Comparison of ENCODE assay signal across 18 cellular contexts in genomic region chr4:74545488-74545887, GRCh38.
DNase-seq lines count a peak whose midpoint lies in the region; ATAC-seq, FAIRE-seq and TF ChIP-seq lines count a peak whose summit lies in the region.
"Had no signal": no experiment of that assay in that cellular context is flagged by ENCODE, and none has a peak within 500 bp of the region (broad histone marks: within the 10 kb centered on the region; RNA-seq: fewer than 3 reads in every experiment).

No MANE protein-coding gene starts in this region.

- 0 out of 2 replicates have a peak overlapping the region, but pooled peaks have one; percentile 34 for H3K14ac ChIP-seq in IMR-90 (replicated peaks; ENCODE audit: low read depth, low read length)

- H2BK5ac ChIP-seq in IMR-90 (ENCODE audit: low read depth, low read length, poor library complexity, severe bottlenecking), result no peak overlapping the region

- no peaks in the 10 kb centered on the region for H4K20me1 ChIP-seq in IMR-90 (ENCODE audit: insufficient read depth, low read length)
- no peaks in the 10 kb centered on the region for H4K20me1 ChIP-seq in hepatocyte (ENCODE audit: insufficient read depth, poor library complexity, severe bottlenecking)

- H2AFZ ChIP-seq in IMR-90 (replicated peaks; ENCODE audit: low read length, poor library complexity), result no peak overlapping the region
- H2AFZ ChIP-seq in hepatocyte, result no peak overlapping the region

- H3K56ac ChIP-seq in IMR-90 (ENCODE audit: extremely low read depth, insufficient read depth, low read length), result no peak overlapping the region

- peak in 1 of 2 experiments; percentile 45; a peak in 3 of 6 replicates for ATAC-seq in A549
- ATAC-seq in IMR-90 (ENCODE audit: low read depth), result no peak
- ATAC-seq in HG03520 (IDR thresholded peaks at IDR 0.05; ENCODE audit: unreplicated experiment), result no peak
- ATAC-seq: Panc1 had no signal

- H2BK15ac ChIP-seq in IMR-90 (ENCODE audit: low read depth, low read length), result 0 out of 3 replicates have a peak overlapping the region, but pooled peaks have one; percentile 2

- no peak overlapping the region for H3K9ac ChIP-seq in IMR-90 (ENCODE audit: low read depth, low read length)

- peak overlapping the region; percentile 14 for H2BK120ac ChIP-seq in IMR-90 (ENCODE audit: low read depth, low read length)

- DNase-seq in A549 (ENCODE audit: low read depth in 1 of 2, low spot score in 1 of 2) (peak in 1 of 2 experiments; percentile 37), IMR-90 (no peak), MCF 10A (ENCODE audit: unreplicated experiment) (peak; percentile 91), hepatocyte (ENCODE audit: low spot score) (no peak), NCI-H1417 treated with DMSO at 0.1 percent for 48 hours (lab: John Stamatoyannopoulos, UW) (no peak), amygdala (lab: John Stamatoyannopoulos, UW) (no peak), SW480 (ENCODE audit: low spot score) (no peak)
- DNase-seq: activated CD4-positive, alpha-beta T cell treated with anti-CD3 and anti-CD28 coated beads for 4 hours; activated naive CD8-positive, alpha-beta T cell treated with anti-CD3 and anti-CD28 coated beads for 36 hours; midbrain; NCI-H1092; NCI-H446 treated with DMSO at 0.1 percent for 48 hours; occipital lobe; substantia nigra had no signal

- no peak overlapping the region for H3K4ac ChIP-seq in IMR-90 (ENCODE audit: low read depth, low read length)

- in situ Hi-C loops in IMR-90 (cut with MboI; ENCODE audit: low sequenced_read_pairs), result no loop called here

- H3K27me3 Mint-ChIP-seq in MCF 10A (ENCODE audit: insufficient read depth, unreplicated experiment), result no peaks in the 10 kb centered on the region

- H3K9me2 ChIP-seq in hepatocyte (replicated peaks; ENCODE audit: insufficient read depth), result no peaks in the 10 kb centered on the region

- WGBS in A549 (ENCODE audit: missing lambda C conversion rate), result 80% methylated on average over 1 of the region's 1 CpG
- WGBS in IMR-90 (ENCODE audit: extremely low coverage in 2 of 2, insufficient read length in 1 of 2), 2 experiments, result no CpG with 5 or more reads among the region's 1 CpG
- WGBS in hepatocyte (ENCODE audit: low lambda C conversion rate, missing lambda C conversion rate), result 96% methylated on average over 1 of the region's 1 CpG

- H3K27ac ChIP-seq in A549 (peak overlapping the region; percentile 67 to 80), IMR-90 (ENCODE audit: insufficient read depth, low read length) (no peak overlapping the region), hepatocyte (peak overlapping the region; percentile 79)

- no peaks in the 10 kb centered on the region for H3K9me3 Mint-ChIP-seq in MCF 10A (ENCODE audit: unreplicated experiment)
- H3K9me3 Mint-ChIP-seq: activated naive CD8-positive, alpha-beta T cell treated with anti-CD3 and anti-CD28 coated beads for 36 hours had no signal

- peak overlapping the region; percentile 50 for H3K4me2 ChIP-seq in A549
- no peak overlapping the region for H3K4me2 ChIP-seq in IMR-90 (ENCODE audit: low read depth, low read length)
- H3K4me2 ChIP-seq in hepatocyte, result no peak overlapping the region

- no peak for FAIRE-seq in A549 (lab: Jason Lieb, UNC)

- no peak for TF ChIP-seq EP300 in A549 (IDR thresholded peaks at IDR 0.05)

- peak overlapping the region; percentile 2 for H2AK5ac ChIP-seq in IMR-90 (ENCODE audit: low read depth, low read length)

- no peaks in the 10 kb centered on the region for H3K79me1 ChIP-seq in IMR-90 (ENCODE audit: low read depth in 1 of 2, low read length in 2 of 2)

- no peak overlapping the region for H2AK9ac ChIP-seq in IMR-90 (replicated peaks; ENCODE audit: low read depth, low read length, poor library complexity)

- H3K9me3 ChIP-seq in A549 (no peaks in the 10 kb centered on the region), IMR-90 (ENCODE audit: control insufficient read depth, insufficient read depth, low read length) (no peaks in the 10 kb centered on the region), hepatocyte (ENCODE audit: low read depth) (no peaks in the 10 kb centered on the region)
- H3K9me3 ChIP-seq: esophagus muscularis mucosa had no signal

- peak overlapping the region; percentile 61; the same call in 1 of the 2 replicates for H2BK20ac ChIP-seq in IMR-90 (ENCODE audit: low read depth, low read length)

- H3K36me3 Mint-ChIP-seq in MCF 10A (ENCODE audit: insufficient read depth, unreplicated experiment), result no peaks in the 10 kb centered on the region
- H3K36me3 Mint-ChIP-seq: activated naive CD8-positive, alpha-beta T cell treated with anti-CD3 and anti-CD28 coated beads for 36 hours had no signal

- H3K9me1 ChIP-seq in IMR-90 (ENCODE audit: insufficient read depth, low read length), result peaks cover 5% of the 10 kb centered on the region; the same call in 1 of the 2 replicates

- H3K4me1 ChIP-seq in A549 (peaks cover 47% of the 10 kb centered on the region), IMR-90 (ENCODE audit: control insufficient read depth, insufficient read depth, low read length) (peaks cover 14% of the 10 kb centered on the region), hepatocyte (ENCODE audit: insufficient read depth) (peaks cover 27% of the 10 kb centered on the region)

- no TSS peak for BruUV-seq in IMR-90 (replicated peaks; lab: Mats Ljungman, UMichigan)
- no TSS peak for BruUV-seq in MCF 10A (replicated peaks; lab: Mats Ljungman, UMichigan)

- H3K79me2 ChIP-seq in hepatocyte, result no peaks in the 10 kb centered on the region

- intact Hi-C loops in IMR-90 (cut with micrococcal nuclease) (no loop called here), MCF 10A (cut with micrococcal nuclease) (loop anchor here (2.0 to 10.0 kb wide), 2 partner anchors 125 to 431 kb away; no protein-coding TSS in a partner anchor)

- TF ChIP-seq CTCF in A549 (IDR thresholded peaks at IDR 0.05) (no peak), IMR-90 (conservative IDR thresholded peaks at IDR 0.05; ENCODE audit: low read depth, low read length) (no peak), MCF 10A (IDR thresholded peaks at IDR 0.05; ENCODE audit: unreplicated experiment) (no peak), hepatocyte (IDR thresholded peaks at IDR 0.05; ENCODE audit: poor library complexity) (no peak)

- H3K27me3 ChIP-seq in IMR-90 (ENCODE audit: control insufficient read depth, insufficient read depth, low read length) (no peaks in the 10 kb centered on the region), hepatocyte (no peaks in the 10 kb centered on the region)
- H3K27me3 ChIP-seq: esophagus muscularis mucosa had no signal

- TF ChIP-seq RAD21 in A549 (conservative IDR thresholded peaks at IDR 0.05 in 1 of 2, IDR thresholded peaks at IDR 0.05 in 1 of 2) (no peak), IMR-90 (IDR thresholded peaks at IDR 0.05; ENCODE audit: low read length) (no peak)

- H4K91ac ChIP-seq in IMR-90 (ENCODE audit: insufficient read depth, low read depth, low read length), result no peak overlapping the region; the same call in 1 of the 2 replicates

- CTCF ChIA-PET in A549 (lab: Yijun Ruan, JAX) (no interaction called here), IMR-90 (lab: Yijun Ruan, JAX) (interaction anchor here (0.5 to 1.9 kb wide), 3 partner anchors 14 to 382 kb away, joined by 3 to 11 read pairs (median 8); no protein-coding TSS in a partner anchor), MCF 10A (lab: Yijun Ruan, JAX) (interaction anchor here (0.5 to 9.2 kb wide), 9 partner anchors 10 to 745 kb away, joined by 3 to 171 read pairs (median 3); no protein-coding TSS in a partner anchor)

- no peak for TF ChIP-seq POLR2A in A549 (IDR thresholded peaks at IDR 0.05; ENCODE audit: low read length)
- TF ChIP-seq POLR2A in IMR-90 (IDR thresholded peaks at IDR 0.05; ENCODE audit: low read depth, low read length), result no peak

- no peak overlapping the region for H3K23ac ChIP-seq in IMR-90 (ENCODE audit: low read depth, low read length)

- H4K5ac ChIP-seq in IMR-90 (ENCODE audit: low read depth, low read length), result peak overlapping the region; percentile 94

- H3K4me3 ChIP-seq in A549 (no peak overlapping the region), IMR-90 (ENCODE audit: insufficient read depth, low read depth, low read length) (no peak overlapping the region), hepatocyte (no peak overlapping the region)
- H3K4me3 ChIP-seq: esophagus muscularis mucosa, skin epidermis had no signal

- POLR2A ChIA-PET in A549 (lab: Yijun Ruan, JAX) (interaction anchor here (1.1 kb wide), 1 partner anchor 86 kb away, joined by 3 read pairs; no protein-coding TSS in a partner anchor), IMR-90 (lab: Charles Lee; ENCODE audit: unreplicated experiment) (no interaction called here), MCF 10A (lab: Yijun Ruan, JAX) (interaction anchor here (0.8 to 4.4 kb wide), 8 partner anchors 38 to 230 kb away, joined by 3 to 21 read pairs (median 4); no protein-coding TSS in a partner anchor)

- dilution Hi-C loops in IMR-90 (cut with HindIII; ENCODE audit: low sequenced_read_pairs, unreplicated experiment), result no loop called here

- peaks cover 6% of the 10 kb centered on the region for H3K4me1 Mint-ChIP-seq in MCF 10A (ENCODE audit: insufficient read depth, unreplicated experiment)

- H3K27ac Mint-ChIP-seq in MCF 10A (ENCODE audit: low read depth, unreplicated experiment), result no peak overlapping the region
- H3K27ac Mint-ChIP-seq: activated naive CD8-positive, alpha-beta T cell treated with anti-CD3 and anti-CD28 coated beads for 36 hours had no signal

- H3K18ac ChIP-seq in IMR-90 (ENCODE audit: low read depth, low read length), result peak overlapping the region; percentile 77

- H3K36me3 ChIP-seq in IMR-90 (ENCODE audit: control insufficient read depth, insufficient read depth, low read length) (no peaks in the 10 kb centered on the region), hepatocyte (replicated peaks; ENCODE audit: insufficient read depth, low read depth) (no peaks in the 10 kb centered on the region)
- H3K36me3 ChIP-seq: esophagus muscularis mucosa had no signal

- H3K4me3 Mint-ChIP-seq in MCF 10A (ENCODE audit: unreplicated experiment), result no peak overlapping the region
- H3K4me3 Mint-ChIP-seq: activated naive CD8-positive, alpha-beta T cell treated with anti-CD3 and anti-CD28 coated beads for 36 hours had no signal

- H4K8ac ChIP-seq in IMR-90 (ENCODE audit: low read depth in 2 of 2, low read length in 2 of 2), result 0 out of 4 replicates have a peak overlapping the region, but pooled peaks of 1 of the 2 experiments have one; percentile 3

TF ChIP-seq in A549, 52 proteins besides CTCF, POLR2A, EP300 and RAD21:
- peak; percentile 11 to 84; a peak in 2 of 4 replicates for TF ChIP-seq CEBPB (IDR thresholded peaks at IDR 0.05)
- TF ChIP-seq MAZ (IDR thresholded peaks at IDR 0.05; ENCODE audit: borderline replicate concordance, low read depth, low read length), result no peak
- peak; percentile 46 for TF ChIP-seq MAFK (IDR thresholded peaks at IDR 0.05; ENCODE audit: partially characterized antibody)

TF ChIP-seq in IMR-90, 13 proteins besides CTCF, POLR2A, EP300 and RAD21 (continues in another document):
- TF ChIP-seq ELK1 (IDR thresholded peaks at IDR 0.05; ENCODE audit: borderline replicate concordance, low read depth, low read length), result no peak
